ENCODE assay signal across 8 cellular contexts in genomic region chr10:15088428-15089261, GRCh38. TPM values are rescaled to one million over a fixed set of nuclear protein-coding genes. Genes with fewer than 3 reads are reported as not detected.
DNase-seq lines count a peak whose midpoint lies in the region; ATAC-seq and TF ChIP-seq lines count a peak whose summit lies in the region.

Gene ACBD7, minus strand, starts transcription at chr10:15088776. Its CDS starts 48 bp downstream, at chr10:15088728.

- H3K4me3 ChIP-seq in AG10803 (ENCODE audit: low read length) (peak within 1 kb of the TSS; percentile 62), coronary artery (peak within 1 kb of the TSS; percentile 75), left lung (peak within 1 kb of the TSS; percentile 41 to 45)

- intact Hi-C loops in left lung (cut with DNase I): no loop called here

- no peak within 1 kb of the TSS for H3K27ac ChIP-seq in coronary artery
- H3K27ac ChIP-seq in left lung: no peak within 1 kb of the TSS

- TF ChIP-seq CTCF in AG10803 (conservative IDR thresholded peaks at IDR 0.05; ENCODE audit: low read length) (peak; percentile 21; the same call in 1 of the 2 replicates), coronary artery (IDR thresholded peaks at IDR 0.05) (peak; percentile 54), left lung (IDR thresholded peaks at IDR 0.05) (peak; percentile 74 to 75)

- no peaks in the 10 kb centered on the region for H3K9me3 ChIP-seq in left lung

- H3K36me3 ChIP-seq in left lung: no peaks in the 10 kb centered on the region

- peak; percentile 99 for ATAC-seq in GM18909 (IDR thresholded peaks at IDR 0.05; ENCODE audit: poor library complexity, unreplicated experiment)
- ATAC-seq in HG03159 (IDR thresholded peaks at IDR 0.05; ENCODE audit: unreplicated experiment): peak; percentile 99
- peak; percentile 96 for ATAC-seq in left lung

- H3K27me3 ChIP-seq in left lung: peaks cover 0 to 22% of the 10 kb centered on the region in 2 donors

- H3K4me1 ChIP-seq in left lung: peaks cover 0 to 12% of the 10 kb centered on the region in 2 donors

- peak; percentile 65 for DNase-seq in AG10803 (ENCODE audit: low read depth)
- DNase-seq in NCI-H446 (lab: John Stamatoyannopoulos, UW): peak; percentile 38 to 82
- DNase-seq in activated CD4-positive, alpha-beta T cell treated with anti-CD3 and anti-CD28 coated beads for 4 hours: peak; percentile 71 to 75
- DNase-seq in coronary artery (ENCODE audit: low spot score): peak; percentile 84
- DNase-seq in left lung: peak; percentile 71 to 94
- peak; percentile 59 for DNase-seq in stimulated activated CD4-positive, alpha-beta T cell treated with anti-CD3 and anti-CD28 coated beads, Interleukin-2, amount 100 ng/mL, for 4 hours (ENCODE audit: low read depth)

RNA-seq across cellular contexts. Expression of gene ACBD7, which starts in this region (rescaled TPM):
- total RNA-seq in left lung: 1 to 10 TPM in 1 of 2 donors, under 1 TPM in 1; 0.21 to 1.3 TPM

Comparison
In these comparisons a context has a peak if more than half of its experiments do, and no peak if none do; other contexts are left out.
1. CTCF ChIP-seq: peak in every context shown above with its lines; median percentile 74 in left lung; 54 in coronary artery; 21 in AG10803.